ENCODE assay signal across 8 cellular contexts in genomic region chr20:35698298-35699126, GRCh38. TPM values are rescaled to one million over a fixed set of nuclear protein-coding genes. Genes with fewer than 3 reads are reported as not detected.
DNase-seq lines count a peak whose midpoint lies in the region; ATAC-seq and TF ChIP-seq lines count a peak whose summit lies in the region.

No MANE protein-coding gene starts in this region.

- peaks cover 8% of the 10 kb centered on the region for H3K79me1 ChIP-seq in neuronal stem cell (ENCODE audit: low read depth, low read length)

- peaks cover 27% of the 10 kb centered on the region for H3K4me1 Mint-ChIP-seq in activated B cell treated with CpG ODN at 0.5 μM for 24 hours

- H3K27ac Mint-ChIP-seq in activated B cell treated with CpG ODN at 0.5 μM for 24 hours: peak overlapping the region; percentile 87

- TF ChIP-seq CTCF in activated B cell treated with CpG ODN at 0.5 μM for 24 hours (IDR thresholded peaks at IDR 0.05) (no peak), fibroblast of pulmonary artery (IDR thresholded peaks at IDR 0.05; ENCODE audit: low read length, missing control alignments) (no peak)

- H3K4me2 ChIP-seq in neuronal stem cell (ENCODE audit: insufficient read depth, low read length, poor library complexity, severe bottlenecking): peak overlapping the region; percentile 78

- peak overlapping the region; percentile 91 for H3K18ac ChIP-seq in neuronal stem cell (ENCODE audit: low read length)

- POLR2A ChIA-PET in activated B cell treated with CpG ODN at 0.5 μM for 24 hours (lab: Charles Lee): interaction anchor here (1.0 to 2.3 kb wide), 12 partner anchors 12 to 256 kb away, joined by 3 to 47 read pairs (median 6); partner anchors contain the start of genes CPNE1, ERGIC3, PHF20 and RBM12

- no peak overlapping the region for H2BK12ac ChIP-seq in neuronal stem cell (ENCODE audit: low read length)

- no peak overlapping the region for H2AK5ac ChIP-seq in neuronal stem cell (ENCODE audit: low read depth, low read length)

- H4K91ac ChIP-seq in neuronal stem cell (ENCODE audit: low read depth, low read length, poor library complexity): no peak overlapping the region

- peak overlapping the region; percentile 97 for H3K4me3 Mint-ChIP-seq in activated B cell treated with CpG ODN at 0.5 μM for 24 hours

- peaks cover 5 to 9% of the 10 kb centered on the region in 2 donors for H3K4me1 ChIP-seq in neuronal stem cell (ENCODE audit: control insufficient read depth in 2 of 2, insufficient read depth in 1 of 2, low read depth in 1 of 2, low read length in 2 of 2)

- peak overlapping the region; percentile 88 for H3K9ac ChIP-seq in neuronal stem cell (ENCODE audit: low read depth, low read length, poor library complexity)

- CTCF ChIA-PET in activated B cell treated with CpG ODN at 0.5 μM for 24 hours (lab: Charles Lee): interaction anchor here (1.5 to 2.5 kb wide), 2 partner anchors 219 to 235 kb away, joined by 3 to 6 read pairs; no protein-coding TSS in a partner anchor

- H3K36me3 Mint-ChIP-seq in activated B cell treated with CpG ODN at 0.5 μM for 24 hours (ENCODE audit: low read depth): peaks cover 65% of the 10 kb centered on the region

- H3K4ac ChIP-seq in neuronal stem cell (ENCODE audit: low read length): no peak overlapping the region

- intact Hi-C loops in activated B cell treated with CpG ODN at 0.5 μM for 24 hours (cut with micrococcal nuclease): loop anchor here (1.0 to 10.0 kb wide), 10 partner anchors 9 to 235 kb away; partner anchors contain the start of genes CPNE1, RBM12 and RBM39

- peaks cover 6 to 47% of the 10 kb centered on the region in 2 donors for H3K36me3 ChIP-seq in neuronal stem cell (replicated peaks in 1 of 2; ENCODE audit: control insufficient read depth in 2 of 2, insufficient read depth in 2 of 2, low read length in 2 of 2)

- no peak overlapping the region for H2BK5ac ChIP-seq in neuronal stem cell (ENCODE audit: low read length)

- H2BK120ac ChIP-seq in neuronal stem cell (ENCODE audit: low read depth, low read length): no peak overlapping the region

- DNase-seq in stimulated activated CD4-positive, alpha-beta T cell treated with anti-CD3 and anti-CD28 coated beads, Interleukin-15, amount 100 ng/mL, for 24 hours: peak; percentile 15
- DNase-seq in stimulated activated CD4-positive, alpha-beta T cell treated with anti-CD3 and anti-CD28 coated beads, Interleukin-4, amount 100 ng/mL, for 4 hours: no peak
- no peak for DNase-seq in activated B cell treated with CpG ODN at 0.5 μM for 24 hours
- DNase-seq in fibroblast of pulmonary artery (ENCODE audit: low read depth): no peak
- DNase-seq in neuronal stem cell (ENCODE audit: low spot score): peak; percentile 11
- no peak for DNase-seq in NCI-H2029 (lab: John Stamatoyannopoulos, UW)
- no peak for DNase-seq in cortex of kidney (lab: John Stamatoyannopoulos, UW)

- ATAC-seq in HG03378 (IDR thresholded peaks at IDR 0.05; ENCODE audit: unreplicated experiment): peak; percentile 15
- peak; percentile 29 for ATAC-seq in activated B cell treated with CpG ODN at 0.5 μM for 24 hours (ENCODE audit: low read depth)

- peak overlapping the region; percentile 92 for H2AFZ ChIP-seq in neuronal stem cell (ENCODE audit: low read length)

- no peak overlapping the region for H4K8ac ChIP-seq in neuronal stem cell (ENCODE audit: low read depth, low read length)

- peak overlapping the region; percentile 77 for H3K27ac ChIP-seq in neuronal stem cell (replicated peaks; ENCODE audit: low read length)

- H3K14ac ChIP-seq in neuronal stem cell (ENCODE audit: low read length): no peak overlapping the region

- no CpG with 5 or more reads among the region's 37 CpGs for WGBS in neuronal stem cell (ENCODE audit: extremely low coverage in 2 of 2, insufficient read length in 2 of 2, insufficient replicate concordance in 1 of 2), 2 donors

- H3K27me3 Mint-ChIP-seq in activated B cell treated with CpG ODN at 0.5 μM for 24 hours: no peaks in the 10 kb centered on the region

- H3K23ac ChIP-seq in neuronal stem cell (ENCODE audit: low read depth, low read length, poor library complexity): peak overlapping the region; percentile 97

- H3K9me3 ChIP-seq in neuronal stem cell (replicated peaks in 1 of 2; ENCODE audit: control insufficient read depth in 2 of 2, insufficient read depth in 1 of 2, low read depth in 1 of 2, low read length in 2 of 2): no peaks in the 10 kb centered on the region

- H3K9me3 Mint-ChIP-seq in activated B cell treated with CpG ODN at 0.5 μM for 24 hours: no peaks in the 10 kb centered on the region

- no peaks in the 10 kb centered on the region for H3K27me3 ChIP-seq in neuronal stem cell (ENCODE audit: control insufficient read depth in 3 of 3, insufficient read depth in 3 of 3, low read depth in 1 of 3, low read length in 3 of 3)

- H2BK15ac ChIP-seq in neuronal stem cell (ENCODE audit: low read length): no peak overlapping the region

- H3K4me3 ChIP-seq in fibroblast of pulmonary artery (replicated peaks; ENCODE audit: low read depth, low read length) (peak overlapping the region; percentile 97), neuronal stem cell (ENCODE audit: low read length in 2 of 2) (peak overlapping the region; percentile 88 to 94)

RNA-seq across cellular contexts. Expression of gene NFS1, which starts 0.6 kb away (rescaled TPM):
- total RNA-seq in activated B cell treated with CpG ODN at 0.5 μM for 24 hours: 27.1 and 30.6 TPM in 2 replicates
- polyA plus RNA-seq in neuronal stem cell (2013, experiment 1 of 2): 11.1 TPM
- polyA plus RNA-seq in neuronal stem cell (2013, experiment 2 of 2): 11.3 TPM

RNA-seq across cellular contexts. Expression of gene ROMO1, which starts 0.7 kb away (rescaled TPM):
- total RNA-seq in activated B cell treated with CpG ODN at 0.5 μM for 24 hours: 96.8 and 131 TPM in 2 replicates
- polyA plus RNA-seq in neuronal stem cell (2013, experiment 1 of 2): 474 TPM
- 476 TPM for polyA plus RNA-seq in neuronal stem cell (2013, experiment 2 of 2)

RNA-seq across cellular contexts. Expression of gene CPNE1, which starts 33.8 kb away (rescaled TPM):
- 234 and 264 TPM in 2 replicates for total RNA-seq in activated B cell treated with CpG ODN at 0.5 μM for 24 hours
- 191 TPM for polyA plus RNA-seq in neuronal stem cell (2013, experiment 1 of 2)
- 176 TPM for polyA plus RNA-seq in neuronal stem cell (2013, experiment 2 of 2)

RNA-seq across cellular contexts. Expression of gene RBM12, which starts 33.8 kb away (rescaled TPM):
- total RNA-seq in activated B cell treated with CpG ODN at 0.5 μM for 24 hours: 129 and 139 TPM in 2 replicates
- polyA plus RNA-seq in neuronal stem cell (2013, experiment 1 of 2): 127 TPM
- polyA plus RNA-seq in neuronal stem cell (2013, experiment 2 of 2): 126 TPM

RNA-seq across cellular contexts. Expression of gene RBM39, which starts 43.5 kb away (rescaled TPM):
- total RNA-seq in activated B cell treated with CpG ODN at 0.5 μM for 24 hours: 432 and 483 TPM in 2 replicates
- polyA plus RNA-seq in neuronal stem cell (2013, experiment 1 of 2): 204 TPM
- polyA plus RNA-seq in neuronal stem cell (2013, experiment 2 of 2): 207 TPM

Comparison
In these comparisons a context has a peak if more than half of its experiments do, and no peak if none do; other contexts are left out.
1. DNase-seq: peak in stimulated activated CD4-positive, alpha-beta T cell treated with anti-CD3 and anti-CD28 coated beads, Interleukin-15, amount 100 ng/mL, for 24 hours (single experiment) and neuronal stem cell (single experiment); none in stimulated activated CD4-positive, alpha-beta T cell treated with anti-CD3 and anti-CD28 coated beads, Interleukin-4, amount 100 ng/mL, for 4 hours (0 of 2), activated B cell treated with CpG ODN at 0.5 μM for 24 hours (single experiment), fibroblast of pulmonary artery (single experiment), NCI-H2029 (single experiment) and cortex of kidney (single experiment).